12 cellular contexts compared by ENCODE assay signal in genomic region chr10:30645340-30645827, GRCh38. TPM values are rescaled to one million over a fixed set of nuclear protein-coding genes. Genes with fewer than 3 reads are reported as not detected.
DNase-seq lines count a peak whose midpoint lies in the region; ATAC-seq, FAIRE-seq and TF ChIP-seq lines count a peak whose summit lies in the region.
"Had no signal": no experiment of that assay in that cellular context is flagged by ENCODE, and none has a peak within 500 bp of the region (broad histone marks: within the 10 kb centered on the region; RNA-seq: fewer than 3 reads in every experiment).

No MANE protein-coding gene starts in this region.

- TF ChIP-seq CTCF in MM.1S (IDR thresholded peaks at IDR 0.05; ENCODE audit: low read length): peak; percentile 12; the same call in 1 of the 2 replicates
- TF ChIP-seq CTCF in endothelial cell of umbilical vein (IDR thresholded peaks at IDR 0.05; ENCODE audit: extremely low read depth in 1 of 2, insufficient read depth in 1 of 2, low read depth in 1 of 2, low read length in 2 of 2): no peak
- TF ChIP-seq CTCF in neural progenitor cell (IDR thresholded peaks at IDR 0.05): no peak

- H3K9me3 Mint-ChIP-seq in neural progenitor cell: no peaks in the 10 kb centered on the region
- H3K9me3 Mint-ChIP-seq: natural killer cell treated with Interleukin-12 subunit alpha and Interleukin-12 subunit beta and Interleukin-15 and Interleukin-18, amount 100 ng/mL, for 72 hours; T-helper 1 cell treated with Interleukin-12 subunit alpha and Interleukin-12 subunit beta and Interleukin-4 antibody, amounts not matched to agents 30 μg/mL and 1 μg/mL, for 36 hours had no signal

- no peaks in the 10 kb centered on the region for H3K36me3 ChIP-seq in MM.1S (replicated peaks; ENCODE audit: insufficient read depth, low read length)
- H3K36me3 ChIP-seq in endothelial cell of umbilical vein (ENCODE audit: control insufficient read depth in 2 of 2, extremely low read depth in 1 of 2, insufficient read depth in 2 of 2, low read length in 2 of 2): no peaks in the 10 kb centered on the region
- no peaks in the 10 kb centered on the region for H3K36me3 ChIP-seq in neural progenitor cell
- H3K36me3 ChIP-seq: stomach had no signal

- H3K4me1 Mint-ChIP-seq in neural progenitor cell: peaks cover 41% of the 10 kb centered on the region

- H3K4me1 ChIP-seq in MM.1S (ENCODE audit: low read length) (0 out of 2 replicates have a peak, but pooled peaks cover 4% of the 10 kb centered on the region), endothelial cell of umbilical vein (ENCODE audit: control insufficient read depth, extremely low read depth, insufficient read depth, low read length) (peaks cover 60% of the 10 kb centered on the region), neural progenitor cell (peaks cover 4% of the 10 kb centered on the region)

- H3K27me3 ChIP-seq in MM.1S (replicated peaks; ENCODE audit: insufficient read depth, low read length) (no peaks in the 10 kb centered on the region), endothelial cell of umbilical vein (ENCODE audit: control insufficient read depth in 2 of 2, insufficient read depth in 2 of 2, low read length in 2 of 2) (no peaks in the 10 kb centered on the region), neural progenitor cell (no peaks in the 10 kb centered on the region)

- no peak overlapping the region for H3K27ac ChIP-seq in MM.1S (ENCODE audit: low read length)
- peak overlapping the region; percentile 89 for H3K27ac ChIP-seq in endothelial cell of umbilical vein (ENCODE audit: insufficient read depth, low read depth, low read length)
- no peak overlapping the region for H3K27ac ChIP-seq in neural progenitor cell

- CTCF ChIA-PET in endothelial cell of umbilical vein (lab: Charles Lee): interaction anchor here (2.7 to 3.7 kb wide), 2 partner anchors 25 to 42 kb away, joined by 7 to 22 read pairs; no protein-coding TSS in a partner anchor

- no peaks in the 10 kb centered on the region for H3K36me3 Mint-ChIP-seq in neural progenitor cell
- H3K36me3 Mint-ChIP-seq: natural killer cell treated with Interleukin-12 subunit alpha and Interleukin-12 subunit beta and Interleukin-15 and Interleukin-18, amount 100 ng/mL, for 72 hours had no signal

- H3K27ac Mint-ChIP-seq in neural progenitor cell: peak overlapping the region; percentile 84
- H3K27ac Mint-ChIP-seq: natural killer cell treated with Interleukin-12 subunit alpha and Interleukin-12 subunit beta and Interleukin-15 and Interleukin-18, amount 100 ng/mL, for 72 hours; T-helper 1 cell treated with Interleukin-12 subunit alpha and Interleukin-12 subunit beta and Interleukin-4 antibody, amounts not matched to agents 30 μg/mL and 1 μg/mL, for 36 hours had no signal

- DNase-seq in DMS79 (lab: John Stamatoyannopoulos, UW) (peak; percentile 18), MM.1S (peak; percentile 41), endothelial cell of umbilical vein (ENCODE audit: low read depth, low spot score) (peak; percentile 77), neural progenitor cell (ENCODE audit: low spot score) (peak; percentile 68), 8988T (no peak), SW 1271 (lab: John Stamatoyannopoulos, UW) (no peak)
- DNase-seq: stomach had no signal

- H3K9me2 ChIP-seq in MM.1S (replicated peaks; ENCODE audit: insufficient read depth, low read length): no peaks in the 10 kb centered on the region

- no peaks in the 10 kb centered on the region for H3K9me1 ChIP-seq in endothelial cell of umbilical vein (replicated peaks; ENCODE audit: control insufficient read depth, extremely low read depth, insufficient read depth, low read length)

- no peak overlapping the region for H3K4me3 ChIP-seq in MM.1S (ENCODE audit: low read length)
- no peak overlapping the region for H3K4me3 ChIP-seq in endothelial cell of umbilical vein (replicated peaks in 1 of 3; ENCODE audit: insufficient read depth in 1 of 3, low read depth in 1 of 3, low read length in 3 of 3)
- no peak overlapping the region for H3K4me3 ChIP-seq in neural progenitor cell
- H3K4me3 ChIP-seq: stomach had no signal

- H3K9me3 ChIP-seq in MM.1S (replicated peaks; ENCODE audit: insufficient read depth, low read length) (no peaks in the 10 kb centered on the region), endothelial cell of umbilical vein (replicated peaks; ENCODE audit: control insufficient read depth, insufficient read depth, low read length) (no peaks in the 10 kb centered on the region), neural progenitor cell (ENCODE audit: low read depth) (no peaks in the 10 kb centered on the region)
- H3K9me3 ChIP-seq: stomach had no signal

- H2AFZ ChIP-seq in MM.1S (ENCODE audit: low read length) (0 out of 2 replicates have a peak overlapping the region, but pooled peaks have one; percentile 9), endothelial cell of umbilical vein (ENCODE audit: low read depth, low read length) (peak overlapping the region; percentile 18), neural progenitor cell (replicated peaks) (no peak overlapping the region)

- POLR2A ChIA-PET in endothelial cell of umbilical vein (lab: Charles Lee): no interaction called here

- dilution Hi-C loops in endothelial cell of umbilical vein (cut with MboI; ENCODE audit: extremely low pct_ligation_motif_present, low sequenced_read_pairs): no loop called here

- H3F3A ChIP-seq in MM.1S (ENCODE audit: insufficient read depth, low read length): no peaks in the 10 kb centered on the region
- H3F3A ChIP-seq in neural progenitor cell (ENCODE audit: low read depth): no peaks in the 10 kb centered on the region

- no peak for FAIRE-seq in endothelial cell of umbilical vein (lab: Jason Lieb, UNC)

- H3K27me3 Mint-ChIP-seq in neural progenitor cell (ENCODE audit: insufficient read depth, low read depth): peaks cover 13% of the 10 kb centered on the region

- no peaks in the 10 kb centered on the region for H4K20me1 ChIP-seq in MM.1S (ENCODE audit: insufficient read depth, low read length)
- no peaks in the 10 kb centered on the region for H4K20me1 ChIP-seq in endothelial cell of umbilical vein (replicated peaks; ENCODE audit: control insufficient read depth, extremely low read depth, insufficient read depth, low read length)
- H4K20me1 ChIP-seq in neural progenitor cell (ENCODE audit: low read depth): no peaks in the 10 kb centered on the region

- ATAC-seq in HG02970 (IDR thresholded peaks at IDR 0.05; ENCODE audit: low FRiP score, unreplicated experiment): no peak
- no peak for ATAC-seq in HG03280 (IDR thresholded peaks at IDR 0.05; ENCODE audit: unreplicated experiment)

- H3K4me3 Mint-ChIP-seq in neural progenitor cell: peak overlapping the region; percentile 62
- H3K4me3 Mint-ChIP-seq: natural killer cell treated with Interleukin-12 subunit alpha and Interleukin-12 subunit beta and Interleukin-15 and Interleukin-18, amount 100 ng/mL, for 72 hours; T-helper 1 cell treated with Interleukin-12 subunit alpha and Interleukin-12 subunit beta and Interleukin-4 antibody, amounts not matched to agents 30 μg/mL and 1 μg/mL, for 36 hours had no signal

- no peak for TF ChIP-seq POLR2A in endothelial cell of umbilical vein (IDR thresholded peaks at IDR 0.05; ENCODE audit: low read depth, low read length)

- BruUV-seq in endothelial cell of umbilical vein (replicated peaks; lab: Mats Ljungman, UMichigan): no TSS peak

- H3K4me2 ChIP-seq in MM.1S (ENCODE audit: low read depth, low read length): peak overlapping the region; percentile 34; the same call in 1 of the 2 replicates
- peak overlapping the region; percentile 6 for H3K4me2 ChIP-seq in endothelial cell of umbilical vein (ENCODE audit: insufficient read depth, low read length)
- no peak overlapping the region for H3K4me2 ChIP-seq in neural progenitor cell

- H3K9ac ChIP-seq in MM.1S (ENCODE audit: low read length) (no peak overlapping the region), endothelial cell of umbilical vein (replicated peaks; ENCODE audit: extremely low read depth, insufficient read depth, low read length) (peak overlapping the region; percentile 49), neural progenitor cell (no peak overlapping the region)

- H3K79me2 ChIP-seq in MM.1S (ENCODE audit: low read length) (no peaks in the 10 kb centered on the region), endothelial cell of umbilical vein (ENCODE audit: control insufficient read depth, insufficient read depth, low read length) (no peaks in the 10 kb centered on the region), neural progenitor cell (ENCODE audit: low read depth) (no peaks in the 10 kb centered on the region)

- intact Hi-C loops in endothelial cell of umbilical vein (cut with micrococcal nuclease): no loop called here

TF ChIP-seq in endothelial cell of umbilical vein, 7 proteins besides CTCF, POLR2A, EP300 and RAD21:
- TF ChIP-seq, protein P1, sequence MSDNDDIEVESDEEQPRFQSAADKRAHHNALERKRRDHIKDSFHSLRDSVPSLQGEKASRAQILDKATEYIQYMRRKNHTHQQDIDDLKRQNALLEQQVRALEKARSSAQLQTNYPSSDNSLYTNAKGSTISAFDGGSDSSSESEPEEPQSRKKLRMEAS (IDR thresholded peaks at IDR 0.05; ENCODE audit: insufficient read depth, insufficient read length): no peak
- no peak for TF ChIP-seq FOS (IDR thresholded peaks at IDR 0.05; ENCODE audit: borderline replicate concordance, insufficient read depth, low read length)
- TF ChIP-seq JUN (IDR thresholded peaks at IDR 0.05; ENCODE audit: borderline replicate concordance, insufficient read depth, insufficient read length, low read depth): no peak
- no peak for TF ChIP-seq EZH2 (IDR thresholded peaks at IDR 0.05; ENCODE audit: borderline replicate concordance, low read depth, low read length, severe bottlenecking)
- TF ChIP-seq POLR2AphosphoS5 (IDR thresholded peaks at IDR 0.05; ENCODE audit: insufficient read depth, low read depth, low read length): no peak
- no peak for TF ChIP-seq MYC (IDR thresholded peaks at IDR 0.05; ENCODE audit: low read depth, low read length)
- TF ChIP-seq GATA2 (IDR thresholded peaks at IDR 0.05; ENCODE audit: insufficient read depth, insufficient read length, low read depth, low read length): no peak

RNA-seq across cellular contexts. Expression of gene LYZL2, which starts 15.8 kb away (rescaled TPM):
- total RNA-seq in endothelial cell of umbilical vein (not detected in 2 replicates), neural progenitor cell (ENCODE audit: low replicate concordance) (not detected in 2 replicates)
- polyA plus RNA-seq in endothelial cell of umbilical vein: not detected in 2 replicates
- not detected in 2 replicates for polyA plus RNA-seq in endothelial cell of umbilical vein (2011; cell fraction: cytosol; rRNA removed)
- not detected in 2 replicates for polyA plus RNA-seq in endothelial cell of umbilical vein (2011; cell fraction: nucleus; rRNA removed)
- polyA plus RNA-seq in endothelial cell of umbilical vein (2012): not detected in 2 replicates
- not detected in 2 replicates for polyA minus RNA-seq in endothelial cell of umbilical vein
- not detected for polyA minus RNA-seq in endothelial cell of umbilical vein (2011; cell fraction: cytosol; rRNA and poly(A)+ RNA removed)
- not detected in 2 replicates for polyA minus RNA-seq in endothelial cell of umbilical vein (2011; cell fraction: nucleus; rRNA and poly(A)+ RNA removed)
- total RNA-seq: dermis microvascular lymphatic vessel endothelial cell; natural killer cell treated with Interleukin-12 subunit alpha and Interleukin-12 subunit beta and Interleukin-15 and Interleukin-18, amount 100 ng/mL, for 72 hours; stomach had no signal
- polyA plus RNA-seq: stomach had no signal

Comparison
In these comparisons a context has a peak if more than half of its experiments do, and no peak if none do; other contexts are left out.
1. DNase-seq: peak in DMS79 (single experiment), MM.1S (single experiment), endothelial cell of umbilical vein (single experiment) and neural progenitor cell (single experiment); none in 8988T (single experiment) and SW 1271 (0 of 2).